In the genomic region with DNA sequence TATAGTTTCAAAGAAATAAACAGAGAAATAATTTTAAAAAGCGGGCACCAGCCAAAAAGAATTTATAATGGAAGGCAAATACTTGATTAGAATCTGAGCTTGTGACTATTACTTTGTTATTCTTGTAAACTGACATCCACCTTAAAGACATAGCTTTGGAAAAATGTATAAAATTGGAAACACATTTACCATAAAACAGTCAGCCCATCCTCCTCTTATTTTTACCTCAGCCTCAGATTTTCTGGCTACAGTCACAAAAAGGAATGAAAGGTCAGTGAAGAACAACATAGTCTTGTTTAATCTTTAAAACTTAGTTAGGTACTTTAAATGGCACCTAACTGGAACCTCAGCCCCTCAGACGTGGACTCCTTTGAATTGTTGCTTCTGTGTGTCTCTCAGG, we compare ENCODE assay signal across 15 cellular contexts.
A peak's percentile ranks its signal among the peaks of the same experiment; 100 is the strongest.
DNase-seq lines count a peak whose midpoint lies in the region; ATAC-seq and TF ChIP-seq lines count a peak whose summit lies in the region.
"Had no signal": no experiment of that assay in that cellular context is flagged by ENCODE, and none has a peak within 500 bp of the region (broad histone marks: within the 10 kb centered on the region; RNA-seq: fewer than 3 reads in every experiment).

No MANE protein-coding gene starts in this region.

- no peak for TF ChIP-seq CTCF in HCT116 (IDR thresholded peaks at IDR 0.05 in 2 of 3, conservative IDR thresholded peaks at IDR 0.05 in 1 of 3; ENCODE audit: borderline replicate concordance in 1 of 3, insufficient read depth in 1 of 3, low read depth in 2 of 3, low read length in 2 of 3)

- no peaks in the 10 kb centered on the region for H3K9me3 ChIP-seq in HCT116 (ENCODE audit: control insufficient read depth in 1 of 2, insufficient read depth in 1 of 2, low read depth in 1 of 2, low read length in 2 of 2)

- peak overlapping the region; percentile 12 for H3K4me3 Mint-ChIP-seq in activated CD4-positive, alpha-beta memory T cell treated with anti-CD3 and anti-CD28 coated beads, Interleukin-2, amount 10 ng/mL, durations not matched to agents 7 days and 5 days
- peak overlapping the region; percentile 69 for H3K4me3 Mint-ChIP-seq in stimulated activated effector memory CD8-positive, alpha-beta T cell treated with anti-CD3 and anti-CD28 coated beads, Interleukin-12 subunit alpha, Interleukin-12 subunit beta, amount 100 ng/mL, for 72 hours
- H3K4me3 Mint-ChIP-seq: activated naive CD4-positive, alpha-beta T cell treated with anti-CD3 and anti-CD28 coated beads for 36 hours; GM23338; neural crest cell; stimulated activated memory B cell treated with anti-CD40 and anti-IgM and Interleukin-4, amounts not matched to agents 10 μg/mL and 1 μg/mL and 100 μg/mL, for 72 hours had no signal

- CTCF ChIA-PET in HCT116 (lab: Charles Lee): no interaction called here
- CTCF ChIA-PET in activated CD4-positive, alpha-beta memory T cell treated with anti-CD3 and anti-CD28 coated beads, Interleukin-2, amount 10 ng/mL, durations not matched to agents 7 days and 5 days (lab: Charles Lee): interaction anchor here (0.5 to 2.4 kb wide), 5 partner anchors 9 to 167 kb away, joined by 3 to 30 read pairs (median 4); a partner anchor contains a TSS

- peaks cover 66% of the 10 kb centered on the region for H3K4me1 Mint-ChIP-seq in activated CD4-positive, alpha-beta memory T cell treated with anti-CD3 and anti-CD28 coated beads, Interleukin-2, amount 10 ng/mL, durations not matched to agents 7 days and 5 days
- H3K4me1 Mint-ChIP-seq in stimulated activated effector memory CD8-positive, alpha-beta T cell treated with anti-CD3 and anti-CD28 coated beads, Interleukin-12 subunit alpha, Interleukin-12 subunit beta, amount 100 ng/mL, for 72 hours: peaks cover 70% of the 10 kb centered on the region

- H3K36me3 ChIP-seq in HCT116 (ENCODE audit: control insufficient read depth in 1 of 2, insufficient read depth in 2 of 2, low read length in 2 of 2): no peaks in the 10 kb centered on the region

- no peak for TF ChIP-seq RAD21 in HCT116 (IDR thresholded peaks at IDR 0.05; ENCODE audit: low read depth)

- peaks cover 6% of the 10 kb centered on the region for H3K36me3 Mint-ChIP-seq in activated CD4-positive, alpha-beta memory T cell treated with anti-CD3 and anti-CD28 coated beads, Interleukin-2, amount 10 ng/mL, durations not matched to agents 7 days and 5 days (ENCODE audit: low read depth)
- H3K36me3 Mint-ChIP-seq in stimulated activated effector memory CD8-positive, alpha-beta T cell treated with anti-CD3 and anti-CD28 coated beads, Interleukin-12 subunit alpha, Interleukin-12 subunit beta, amount 100 ng/mL, for 72 hours: no peaks in the 10 kb centered on the region
- H3K36me3 Mint-ChIP-seq: stimulated activated memory B cell treated with anti-CD40 and anti-IgM and Interleukin-4, amounts not matched to agents 10 μg/mL and 1 μg/mL and 100 μg/mL, for 72 hours had no signal

- H2AFZ ChIP-seq in HCT116 (ENCODE audit: low read depth, low read length, poor library complexity, severe bottlenecking): peak overlapping the region; percentile 66

- H3K9me2 ChIP-seq in HCT116 (ENCODE audit: insufficient read depth): no peaks in the 10 kb centered on the region

- BruUV-seq in HCT116 (replicated peaks; lab: Mats Ljungman, UMichigan): no TSS peak

- peaks cover 18 to 23% of the 10 kb centered on the region in 2 experiments; a peak in 3 of 4 replicates for H3K4me1 ChIP-seq in HCT116 (ENCODE audit: control insufficient read depth in 1 of 2, insufficient read depth in 2 of 2, low read length in 2 of 2)

- RAD21 ChIA-PET in HCT116 (lab: Charles Lee; ENCODE audit: low non-redundant PET in 1 of 2, low total read pairs in 2 of 2, uncharacterized antibody in 2 of 2, unreplicated experiment in 2 of 2): no interaction called here

- ATAC-seq in HCT116: no peak
- ATAC-seq in stimulated activated effector memory CD8-positive, alpha-beta T cell treated with anti-CD3 and anti-CD28 coated beads, Interleukin-12 subunit alpha, Interleukin-12 subunit beta, amount 100 ng/mL, for 72 hours: no peak
- ATAC-seq: GM23338; sciatic nerve; stimulated activated memory B cell treated with anti-CD40 and anti-IgM and Interleukin-4, amounts not matched to agents 10 μg/mL and 1 μg/mL and 100 μg/mL, for 72 hours had no signal

- POLR2A ChIA-PET in HCT116 (lab: Charles Lee): no interaction called here
- POLR2A ChIA-PET in activated CD4-positive, alpha-beta memory T cell treated with anti-CD3 and anti-CD28 coated beads, Interleukin-2, amount 10 ng/mL, durations not matched to agents 7 days and 5 days (lab: Charles Lee): interaction anchor here (0.7 to 2.1 kb wide), 16 partner anchors 8 to 758 kb away, joined by 3 to 101 read pairs (median 4); a partner anchor contains a TSS

- H3K79me2 ChIP-seq in HCT116 (ENCODE audit: insufficient read depth, low read length): no peaks in the 10 kb centered on the region

- H3K9ac ChIP-seq in HCT116 (ENCODE audit: low read length): no peak overlapping the region

- H3K9me3 Mint-ChIP-seq in activated CD4-positive, alpha-beta memory T cell treated with anti-CD3 and anti-CD28 coated beads, Interleukin-2, amount 10 ng/mL, durations not matched to agents 7 days and 5 days: peaks cover 7% of the 10 kb centered on the region
- no peaks in the 10 kb centered on the region for H3K9me3 Mint-ChIP-seq in stimulated activated effector memory CD8-positive, alpha-beta T cell treated with anti-CD3 and anti-CD28 coated beads, Interleukin-12 subunit alpha, Interleukin-12 subunit beta, amount 100 ng/mL, for 72 hours
- H3K9me3 Mint-ChIP-seq: activated naive CD4-positive, alpha-beta T cell treated with anti-CD3 and anti-CD28 coated beads for 36 hours; GM23338; stimulated activated memory B cell treated with anti-CD40 and anti-IgM and Interleukin-4, amounts not matched to agents 10 μg/mL and 1 μg/mL and 100 μg/mL, for 72 hours had no signal

- H3K27me3 ChIP-seq in HCT116 (ENCODE audit: insufficient read depth, low read length): no peaks in the 10 kb centered on the region

- H3K27me3 Mint-ChIP-seq in activated CD4-positive, alpha-beta memory T cell treated with anti-CD3 and anti-CD28 coated beads, Interleukin-2, amount 10 ng/mL, durations not matched to agents 7 days and 5 days: no peaks in the 10 kb centered on the region
- H3K27me3 Mint-ChIP-seq: stimulated activated memory B cell treated with anti-CD40 and anti-IgM and Interleukin-4, amounts not matched to agents 10 μg/mL and 1 μg/mL and 100 μg/mL, for 72 hours had no signal

- DNase-seq in HCT116 (ENCODE audit: low read depth, low spot score) (no peak), fibroblast of peridontal ligament (ENCODE audit: extremely low read depth) (peak; percentile 40), DMS114 treated with DMSO at 0.1 percent for 48 hours (lab: John Stamatoyannopoulos, UW; ENCODE audit: unreplicated experiment) (no peak), amniotic stem cell (lab: John Stamatoyannopoulos, UW) (no peak)
- no peak for DNase-seq in activated CD4-positive, alpha-beta memory T cell treated with anti-CD3 and anti-CD28 coated beads, Interleukin-2, amount 10 ng/mL, durations not matched to agents 7 days and 5 days
- no peak for DNase-seq in stimulated activated effector memory CD8-positive, alpha-beta T cell treated with anti-CD3 and anti-CD28 coated beads, Interleukin-12 subunit alpha, Interleukin-12 subunit beta, amount 100 ng/mL, for 72 hours (ENCODE audit: low spot score in 2 of 2)
- DNase-seq in activated effector memory CD4-positive, alpha-beta T cell treated with Interleukin-2 at 50 U/mL for 16 hours: no peak
- DNase-seq: C1 segment of cervical spinal cord, NCI-H2081 treated with DMSO at 0.1 percent for 48 hours had no signal

- no peak overlapping the region for H3K4me2 ChIP-seq in HCT116 (ENCODE audit: low read length)
- H3K4me2 ChIP-seq: GM23338 had no signal

- no peaks in the 10 kb centered on the region for H4K20me1 ChIP-seq in HCT116 (ENCODE audit: insufficient read depth)

- H3K4me3 ChIP-seq in HCT116 (replicated peaks in 1 of 2; ENCODE audit: low read depth in 1 of 2, low read length in 2 of 2): no peak overlapping the region
- H3K4me3 ChIP-seq: GM23338, lung had no signal

- H3K27ac ChIP-seq in HCT116 (ENCODE audit: low read depth, low read length): no peak overlapping the region

- peak overlapping the region; percentile 99 for H3K27ac Mint-ChIP-seq in activated CD4-positive, alpha-beta memory T cell treated with anti-CD3 and anti-CD28 coated beads, Interleukin-2, amount 10 ng/mL, durations not matched to agents 7 days and 5 days
- H3K27ac Mint-ChIP-seq in stimulated activated effector memory CD8-positive, alpha-beta T cell treated with anti-CD3 and anti-CD28 coated beads, Interleukin-12 subunit alpha, Interleukin-12 subunit beta, amount 100 ng/mL, for 72 hours: peak overlapping the region; percentile 76
- H3K27ac Mint-ChIP-seq: activated naive CD4-positive, alpha-beta T cell treated with anti-CD3 and anti-CD28 coated beads for 36 hours; GM23338; stimulated activated memory B cell treated with anti-CD40 and anti-IgM and Interleukin-4, amounts not matched to agents 10 μg/mL and 1 μg/mL and 100 μg/mL, for 72 hours had no signal

- intact Hi-C loops in HCT116 (cut with micrococcal nuclease): loop anchor here (5.0 kb wide), 1 partner anchor 154 kb away; no protein-coding TSS in a partner anchor

- TF ChIP-seq POLR2A in HCT116 (IDR thresholded peaks at IDR 0.05; ENCODE audit: borderline replicate concordance, extremely low read depth, insufficient read depth, insufficient read length): no peak

TF ChIP-seq in HCT116, 20 proteins besides CTCF, POLR2A, EP300 and RAD21:
- TF ChIP-seq ELF1 (IDR thresholded peaks at IDR 0.05; ENCODE audit: borderline replicate concordance, low read depth) (no peak), EZH2phosphoT487 (IDR thresholded peaks at IDR 0.05; ENCODE audit: borderline replicate concordance) (no peak), SIN3A (IDR thresholded peaks at IDR 0.05; ENCODE audit: low read depth) (no peak)
- TF ChIP-seq, protein P1, sequence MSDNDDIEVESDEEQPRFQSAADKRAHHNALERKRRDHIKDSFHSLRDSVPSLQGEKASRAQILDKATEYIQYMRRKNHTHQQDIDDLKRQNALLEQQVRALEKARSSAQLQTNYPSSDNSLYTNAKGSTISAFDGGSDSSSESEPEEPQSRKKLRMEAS (IDR thresholded peaks at IDR 0.05): no peak
- TF ChIP-seq, protein P2, sequence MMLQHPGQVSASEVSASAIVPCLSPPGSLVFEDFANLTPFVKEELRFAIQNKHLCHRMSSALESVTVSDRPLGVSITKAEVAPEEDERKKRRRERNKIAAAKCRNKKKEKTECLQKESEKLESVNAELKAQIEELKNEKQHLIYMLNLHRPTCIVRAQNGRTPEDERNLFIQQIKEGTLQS (IDR thresholded peaks at IDR 0.05): no peak
